17 cellular contexts compared by ENCODE assay signal in genomic region chr19:50215820-50216219, GRCh38. TPM values are rescaled to one million over a fixed set of nuclear protein-coding genes. Genes with fewer than 3 reads are reported as not detected.
"Had no signal": no experiment of that assay in that cellular context is flagged by ENCODE, and none has a peak within 500 bp of the region (broad histone marks: within the 10 kb centered on the region; RNA-seq: fewer than 3 reads in every experiment).

No MANE protein-coding gene starts in this region.

- DNase-seq: activated CD4-positive, alpha-beta T cell treated with anti-CD3 and anti-CD28 coated beads for 48 hours; activated CD8-positive, alpha-beta T cell treated with anti-CD3 and anti-CD28 coated beads, Interleukin-2, amount 10 ng/mL, durations not matched to agents 7 days and 5 days; activated naive CD4-positive, alpha-beta T cell treated with Interleukin-2 at 50 U/mL for 16 hours; activated naive CD8-positive, alpha-beta T cell treated with anti-CD3 and anti-CD28 coated beads, Interleukin-2, amount 50 U/mL, for 24 hours; caudate nucleus; cortex of kidney; effector memory CD8-positive, alpha-beta T cell; immature natural killer cell; left cardiac atrium; mammary epithelial cell had no signal

- H3K9me3 ChIP-seq: mucosa of descending colon had no signal

- H3K4me3 ChIP-seq: mucosa of descending colon had no signal

- ATAC-seq: activated CD8-positive, alpha-beta T cell treated with anti-CD3 and anti-CD28 coated beads, Interleukin-2, amount 10 ng/mL, durations not matched to agents 7 days and 5 days; activated naive CD8-positive, alpha-beta T cell treated with anti-CD3 and anti-CD28 coated beads, Interleukin-2, amount 50 U/mL, for 24 hours; effector memory CD8-positive, alpha-beta T cell; left cardiac atrium; natural killer cell treated with Interleukin-12 subunit alpha and Interleukin-12 subunit beta and Interleukin-15 and Interleukin-18, amount 100 ng/mL, for 72 hours; SK-N-SH treated with all-trans-retinoic acid at 6 μM for 48 hours had no signal

RNA-seq across cellular contexts. Expression of gene MYH14, which starts 12.4 kb away (rescaled TPM):
- total RNA-seq: activated CD8-positive, alpha-beta T cell treated with anti-CD3 and anti-CD28 coated beads, Interleukin-2, amount 10 ng/mL, durations not matched to agents 7 days and 5 days; astrocyte; natural killer cell treated with Interleukin-12 subunit alpha and Interleukin-12 subunit beta and Interleukin-15 and Interleukin-18, amount 100 ng/mL, for 72 hours; osteocyte; T-helper 1 cell treated with Interleukin-12 subunit alpha and Interleukin-12 subunit beta and Interleukin-4 antibody, amounts not matched to agents 30 ng/mL and 1 ng/mL, for 36 hours had no signal

RNA-seq across cellular contexts. Expression of gene IZUMO2, which starts 52.7 kb away (rescaled TPM):
- total RNA-seq: activated CD8-positive, alpha-beta T cell treated with anti-CD3 and anti-CD28 coated beads, Interleukin-2, amount 10 ng/mL, durations not matched to agents 7 days and 5 days; astrocyte; left cardiac atrium; mammary epithelial cell; mucosa of descending colon; natural killer cell treated with Interleukin-12 subunit alpha and Interleukin-12 subunit beta and Interleukin-15 and Interleukin-18, amount 100 ng/mL, for 72 hours; osteocyte; renal cortical epithelial cell; T-helper 1 cell treated with Interleukin-12 subunit alpha and Interleukin-12 subunit beta and Interleukin-4 antibody, amounts not matched to agents 30 ng/mL and 1 ng/mL, for 36 hours had no signal
